In genomic region chr22:19663821-19664325, GRCh38 we compare ENCODE assay signal across 8 cellular contexts. TPM values are rescaled to one million over a fixed set of nuclear protein-coding genes. Genes with fewer than 3 reads are reported as not detected.
DNase-seq lines count a peak whose midpoint lies in the region; ATAC-seq and TF ChIP-seq lines count a peak whose summit lies in the region.

No MANE protein-coding gene starts in this region.

- H3K79me1 ChIP-seq in mesendoderm (ENCODE audit: low read length) = no peaks in the 10 kb centered on the region

- ATAC-seq in HG03025 (IDR thresholded peaks at IDR 0.05; ENCODE audit: low FRiP score, unreplicated experiment) (no peak), GM21737 (IDR thresholded peaks at IDR 0.05; ENCODE audit: unreplicated experiment) (no peak)

- H4K5ac ChIP-seq in mesendoderm (ENCODE audit: low read length) = no peak overlapping the region

- no CpG with 5 or more reads among the region's 14 CpGs for WGBS in mesendoderm (ENCODE audit: extremely low coverage, insufficient coverage, low lambda C conversion rate)

- no peak overlapping the region for H3K4ac ChIP-seq in mesendoderm (ENCODE audit: low read depth, low read length)

- H3K36me3 ChIP-seq in BLaER1 treated with 17β-estradiol and CSF1 and Interleukin-3, amounts not matched to agents 10 nM and 100 nM = no peaks in the 10 kb centered on the region
- H3K36me3 ChIP-seq in mesendoderm (ENCODE audit: control insufficient read depth, insufficient read depth, low read length) = no peaks in the 10 kb centered on the region

- no peak overlapping the region for H2BK5ac ChIP-seq in mesendoderm (ENCODE audit: low read length)

- no peak overlapping the region for H3K23ac ChIP-seq in mesendoderm (ENCODE audit: low read length)

- peaks cover 13 to 67% (median 51%) of the 10 kb centered on the region in 10 experiments for H3K4me1 ChIP-seq in BLaER1 treated with 17β-estradiol and CSF1 and Interleukin-3, amounts not matched to agents 10 nM and 100 nM
- H3K4me1 ChIP-seq in mesendoderm (ENCODE audit: control insufficient read depth, low read depth, low read length) = no peaks in the 10 kb centered on the region

- H2AK5ac ChIP-seq in mesendoderm (ENCODE audit: low read length) = no peak overlapping the region

- peak overlapping the region; percentile 50 for H3K56ac ChIP-seq in mesendoderm (ENCODE audit: low read length)

- H3K4me2 ChIP-seq in BLaER1 treated with 17β-estradiol and CSF1 and Interleukin-3, amounts not matched to agents 10 nM and 100 nM = peak overlapping the region; percentile 56 to 89 (median 78)
- no peak overlapping the region for H3K4me2 ChIP-seq in mesendoderm (ENCODE audit: low read length)

- peak; percentile 26 for DNase-seq in NCI-H1694 treated with DMSO at 0.1 percent for 48 hours (lab: John Stamatoyannopoulos, UW)
- peak; percentile 78 for DNase-seq in astrocyte of the spinal cord (ENCODE audit: low read depth, low spot score)
- peak; percentile 13 for DNase-seq in mesendoderm
- no peak for DNase-seq in activated T-cell treated with anti-CD3 and anti-CD28 coated beads, Interleukin-2, amount 50 U/mL, for 48 hours
- DNase-seq in GM19240 (ENCODE audit: insufficient read length, low spot score) = no peak

- no peaks in the 10 kb centered on the region for H4K20me1 ChIP-seq in BLaER1 treated with 17β-estradiol and CSF1 and Interleukin-3, amounts not matched to agents 10 nM and 100 nM

- H2BK120ac ChIP-seq in mesendoderm (ENCODE audit: low read depth, low read length) = no peak overlapping the region

- TF ChIP-seq CTCF in astrocyte of the spinal cord (IDR thresholded peaks at IDR 0.05; ENCODE audit: low read depth, low read length) = no peak

- peak overlapping the region in 7 of 11 experiments; percentile 2 to 75 (median 62); a peak in 10 of 22 replicates for H3K27ac ChIP-seq in BLaER1 treated with 17β-estradiol and CSF1 and Interleukin-3, amounts not matched to agents 10 nM and 100 nM
- H3K27ac ChIP-seq in mesendoderm (ENCODE audit: low read depth, low read length) = no peak overlapping the region

- H3K18ac ChIP-seq in mesendoderm (ENCODE audit: low read length) = no peak overlapping the region

- no peaks in the 10 kb centered on the region for H3K27me3 ChIP-seq in BLaER1 treated with 17β-estradiol and CSF1 and Interleukin-3, amounts not matched to agents 10 nM and 100 nM
- no peaks in the 10 kb centered on the region for H3K27me3 ChIP-seq in mesendoderm (ENCODE audit: insufficient read depth, low read length, poor library complexity)

- H4K8ac ChIP-seq in mesendoderm (ENCODE audit: low read depth, low read length) = no peak overlapping the region

- H3K9ac ChIP-seq in BLaER1 treated with 17β-estradiol and CSF1 and Interleukin-3, amounts not matched to agents 10 nM and 100 nM = peak overlapping the region in 6 of 11 experiments; percentile 29 to 65 (median 56); a peak in 6 of 22 replicates
- H3K9ac ChIP-seq in mesendoderm (ENCODE audit: low read length) = no peak overlapping the region

- no peaks in the 10 kb centered on the region for H3K9me3 ChIP-seq in BLaER1 treated with 17β-estradiol and CSF1 and Interleukin-3, amounts not matched to agents 10 nM and 100 nM (replicated peaks in 1 of 11)

- H2BK15ac ChIP-seq in mesendoderm (replicated peaks; ENCODE audit: low read depth) = no peak overlapping the region

- H3K4me3 ChIP-seq in BLaER1 treated with 17β-estradiol and CSF1 and Interleukin-3, amounts not matched to agents 10 nM and 100 nM = no peak overlapping the region
- H3K4me3 ChIP-seq in astrocyte of the spinal cord (ENCODE audit: low read depth, low read length) = no peak overlapping the region
- H3K4me3 ChIP-seq in mesendoderm (ENCODE audit: low read length) = no peak overlapping the region

- in situ Hi-C loops in astrocyte of the spinal cord (cut with HindIII; ENCODE audit: low sequenced_read_pairs) = no loop called here

- no peaks in the 10 kb centered on the region for H3K79me2 ChIP-seq in mesendoderm (ENCODE audit: control insufficient read depth, insufficient read depth, low read length)

RNA-seq across cellular contexts. Expression of gene SEPTIN5, which starts 50.4 kb away (rescaled TPM):
- 6.2 TPM for polyA plus RNA-seq in mesendoderm (2013, experiment 1 of 2)
- polyA plus RNA-seq in mesendoderm (2013, experiment 2 of 2) = 5.7 TPM

RNA-seq across cellular contexts. Expression of gene GP1BB, which starts 59.5 kb away (rescaled TPM):
- polyA plus RNA-seq in mesendoderm (2013, experiment 1 of 2) = 0.52 TPM
- polyA plus RNA-seq in mesendoderm (2013, experiment 2 of 2) = 0.45 TPM

Comparison
In these comparisons a context has a peak if more than half of its experiments do, and no peak if none do; other contexts are left out.
1. DNase-seq: peak in NCI-H1694 treated with DMSO at 0.1 percent for 48 hours (single experiment), astrocyte of the spinal cord (single experiment) and mesendoderm (single experiment); none in activated T-cell treated with anti-CD3 and anti-CD28 coated beads, Interleukin-2, amount 50 U/mL, for 48 hours (0 of 2) and GM19240 (single experiment).